In genomic region chr20:56359212-56360132, GRCh38 we compare ENCODE assay signal across 1 cellular context.
A peak's percentile ranks its signal among the peaks of the same experiment; 100 is the strongest.
TF ChIP-seq lines count a peak whose summit lies in the region.

No MANE protein-coding gene starts in this region.

TF ChIP-seq in K562, 482 proteins besides CTCF, POLR2A, EP300 and RAD21 (continues in another document):
- TF ChIP-seq ZFP91 (CRISPR knock-in tag; IDR thresholded peaks at IDR 0.05) (no peak), ARID3B (CRISPR knock-in tag; IDR thresholded peaks at IDR 0.05; ENCODE audit: borderline replicate concordance) (no peak), SMARCB1 (IDR thresholded peaks at IDR 0.05; ENCODE audit: insufficient read length, low read depth) (no peak), ZNF583 (CRISPR knock-in tag; IDR thresholded peaks at IDR 0.05) (no peak), JUN (IDR thresholded peaks at IDR 0.05; ENCODE audit: borderline replicate concordance, low read depth, low read length) (no peak), JUN (CRISPR knock-in tag; IDR thresholded peaks at IDR 0.05; ENCODE audit: borderline replicate concordance) (no peak), MGA (IDR thresholded peaks at IDR 0.05) (peak; percentile 67), HMGN3 (IDR thresholded peaks at IDR 0.05; ENCODE audit: borderline replicate concordance, extremely low read depth, insufficient read length, low read depth, low read length) (no peak), CHCHD3 (CRISPR knock-in tag; IDR thresholded peaks at IDR 0.05) (no peak), GABPB1 (CRISPR knock-in tag; IDR thresholded peaks at IDR 0.05) (no peak), ZBTB43 (CRISPR knock-in tag; IDR thresholded peaks at IDR 0.05) (no peak), POLR2AphosphoS2 (IDR thresholded peaks at IDR 0.05; ENCODE audit: low read length) (no peak), ZNF551 (CRISPR knock-in tag; IDR thresholded peaks at IDR 0.05) (no peak), POLR2G (IDR thresholded peaks at IDR 0.05; ENCODE audit: low read depth, low read length) (peak; percentile 47), ZBTB33 (CRISPR knock-in tag; IDR thresholded peaks at IDR 0.05) (no peak), E4F1 (CRISPR knock-in tag; IDR thresholded peaks at IDR 0.05; ENCODE audit: borderline replicate concordance) (no peak), TGIF2 (CRISPR knock-in tag; IDR thresholded peaks at IDR 0.05) (no peak), GATA2 (CRISPR knock-in tag; IDR thresholded peaks at IDR 0.05) (peak; percentile 19; the same call in 1 of the 2 replicates), ZFP1 (CRISPR knock-in tag; IDR thresholded peaks at IDR 0.05) (no peak), EP400 (IDR thresholded peaks at IDR 0.05) (peak; percentile 28), NR2C2 (CRISPR knock-in tag; IDR thresholded peaks at IDR 0.05) (0 out of 2 replicates have a peak, but pooled peaks have one; percentile 58), NR2C2 (tag; IDR thresholded peaks at IDR 0.05) (peak; percentile 37; the same call in 1 of the 2 replicates), CSDE1 (IDR thresholded peaks at IDR 0.05) (no peak), BRD9 (IDR thresholded peaks at IDR 0.05; ENCODE audit: low read depth, partially characterized antibody) (no peak), FOXK1 (CRISPR knock-in tag; IDR thresholded peaks at IDR 0.05; ENCODE audit: borderline replicate concordance) (no peak), MLX (CRISPR knock-in tag; conservative IDR thresholded peaks at IDR 0.05) (no peak), KLF1 (tag; IDR thresholded peaks at IDR 0.05) (no peak), MIER1 (IDR thresholded peaks at IDR 0.05; ENCODE audit: low read depth) (no peak), FOXJ3 (CRISPR knock-in tag; IDR thresholded peaks at IDR 0.05) (0 out of 2 replicates have a peak, but pooled peaks have one; percentile 33), HDAC1 (IDR thresholded peaks at IDR 0.05) (no peak), SMARCA5 (IDR thresholded peaks at IDR 0.05) (no peak), ZNF3 (CRISPR knock-in tag; IDR thresholded peaks at IDR 0.05) (no peak), FOSL1 (tag; conservative IDR thresholded peaks at IDR 0.05) (no peak), COPS2 (conservative IDR thresholded peaks at IDR 0.05) (no peak), RBM25 (IDR thresholded peaks at IDR 0.05; ENCODE audit: low read depth, low read length, severe bottlenecking) (no peak), E2F6 (IDR thresholded peaks at IDR 0.05; ENCODE audit: borderline replicate concordance in 1 of 2, extremely low read depth in 1 of 2, insufficient read depth in 1 of 2, insufficient read length in 1 of 2, low read depth in 1 of 2, low read length in 1 of 2, poor library complexity in 1 of 2, severe bottlenecking in 1 of 2) (peak in 1 of 2 experiments; percentile 27), MBD2 (IDR thresholded peaks at IDR 0.05; ENCODE audit: borderline replicate concordance, low read depth) (no peak; the same call in 1 of the 2 replicates), ETV1 (tag; conservative IDR thresholded peaks at IDR 0.05; ENCODE audit: low read depth) (0 out of 2 replicates have a peak, but pooled peaks have one; percentile 50), NFYB (IDR thresholded peaks at IDR 0.05; ENCODE audit: extremely low read depth, insufficient read length) (no peak), RNF2 (IDR thresholded peaks at IDR 0.05) (no peak)
